ENCODE assay signal across 14 cellular contexts in the genomic region with DNA sequence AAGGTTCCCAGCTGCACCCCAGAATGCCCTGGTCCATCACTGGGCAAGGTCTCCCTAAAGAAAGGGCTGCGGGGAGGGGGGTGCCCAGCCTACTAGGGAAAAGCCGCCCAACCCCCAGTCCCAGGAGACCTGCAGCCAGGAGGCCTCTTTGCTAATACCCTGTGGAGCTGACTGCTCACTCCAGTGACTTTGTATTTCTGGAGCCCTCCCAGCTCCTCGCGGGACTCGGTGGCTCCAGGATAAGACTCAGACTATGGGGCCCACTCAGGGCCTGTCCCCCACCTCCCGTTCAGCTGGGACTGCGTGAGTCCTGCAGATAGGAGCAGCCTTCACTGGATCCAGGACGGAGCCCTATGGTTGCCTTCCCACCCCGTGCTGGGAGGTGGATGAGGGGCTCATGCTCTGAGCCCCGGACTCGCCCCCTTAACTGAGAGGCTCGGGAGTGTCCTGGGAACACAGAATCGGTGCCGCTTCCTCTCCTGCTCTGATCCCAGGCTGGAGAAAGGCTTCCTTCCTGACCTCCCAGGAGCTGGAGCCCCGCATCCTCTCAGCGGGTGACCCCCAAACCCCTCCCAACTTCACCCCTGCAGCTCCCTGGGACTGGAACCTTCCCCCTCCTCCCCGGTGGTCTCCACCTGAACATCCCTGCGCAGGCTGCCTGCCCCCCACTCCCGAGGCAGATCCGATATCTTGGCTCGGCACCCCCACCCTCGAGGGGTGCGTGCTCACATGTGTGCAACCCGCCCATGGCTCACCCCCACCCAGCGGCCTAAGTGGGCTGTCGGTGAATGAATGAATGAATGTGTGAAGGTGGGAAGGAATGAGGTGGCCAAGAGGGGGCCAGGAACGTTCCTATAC. TPM values are rescaled to one million over a fixed set of nuclear protein-coding genes. Genes with fewer than 3 reads are reported as not detected.
DNase-seq lines count a peak whose midpoint lies in the region; ATAC-seq lines count a peak whose summit lies in the region.
"Had no signal": no experiment of that assay in that cellular context is flagged by ENCODE, and none has a peak within 500 bp of the region (broad histone marks: within the 10 kb centered on the region; RNA-seq: fewer than 3 reads in every experiment).

No MANE protein-coding gene starts in this region.

- H3K4me3 Mint-ChIP-seq in activated T-cell treated with anti-CD3 and anti-CD28 coated beads, Interleukin-2, amount 50 U/mL, for 72 hours, result peak overlapping the region in 1 of 2 donors; percentile 42
- H3K4me3 Mint-ChIP-seq in activated naive CD8-positive, alpha-beta T cell treated with anti-CD3 and anti-CD28 coated beads for 36 hours, result peak overlapping the region; percentile 25
- H3K4me3 Mint-ChIP-seq: activated naive CD4-positive, alpha-beta T cell treated with anti-CD3 and anti-CD28 coated beads, Interleukin-2, amount 10 ng/mL, durations not matched to agents 7 days and 5 days; B cell; naive thymus-derived CD8-positive, alpha-beta T cell had no signal

- no peak overlapping the region for H3K4ac ChIP-seq in neuronal stem cell (ENCODE audit: low read length)

- H3K9ac ChIP-seq in neuronal stem cell (ENCODE audit: low read depth, low read length, poor library complexity), result peak overlapping the region; percentile 9

- no peak overlapping the region for H2BK12ac ChIP-seq in neuronal stem cell (ENCODE audit: low read length)

- H3K27me3 Mint-ChIP-seq in activated T-cell treated with anti-CD3 and anti-CD28 coated beads, Interleukin-2, amount 50 U/mL, for 72 hours (ENCODE audit: low read depth), result no peaks in the 10 kb centered on the region
- peaks cover 3% of the 10 kb centered on the region for H3K27me3 Mint-ChIP-seq in activated naive CD8-positive, alpha-beta T cell treated with anti-CD3 and anti-CD28 coated beads for 36 hours
- H3K27me3 Mint-ChIP-seq: naive thymus-derived CD8-positive, alpha-beta T cell had no signal

- H3K9me3 ChIP-seq in neuronal stem cell (replicated peaks in 1 of 2; ENCODE audit: control insufficient read depth in 2 of 2, insufficient read depth in 1 of 2, low read depth in 1 of 2, low read length in 2 of 2), result no peaks in the 10 kb centered on the region

- peaks cover 0 to 1% (median 0%) of the 10 kb centered on the region in 3 experiments for H3K27me3 ChIP-seq in neuronal stem cell (ENCODE audit: control insufficient read depth in 3 of 3, insufficient read depth in 3 of 3, low read depth in 1 of 3, low read length in 3 of 3)

- WGBS in neuronal stem cell (ENCODE audit: extremely low coverage in 2 of 2, insufficient read length in 2 of 2, insufficient replicate concordance in 1 of 2), 2 donors, result no CpG with 5 or more reads among the region's 27 CpGs

- no peak overlapping the region for H3K27ac ChIP-seq in neuronal stem cell (replicated peaks; ENCODE audit: low read length)

- peak overlapping the region; percentile 66 for H2BK5ac ChIP-seq in neuronal stem cell (ENCODE audit: low read length)

- H3K4me1 Mint-ChIP-seq in activated T-cell treated with anti-CD3 and anti-CD28 coated beads, Interleukin-2, amount 50 U/mL, for 72 hours (ENCODE audit: low read depth), result peaks cover 12% of the 10 kb centered on the region
- H3K4me1 Mint-ChIP-seq in activated naive CD8-positive, alpha-beta T cell treated with anti-CD3 and anti-CD28 coated beads for 36 hours, result peaks cover 2% of the 10 kb centered on the region
- H3K4me1 Mint-ChIP-seq: activated naive CD4-positive, alpha-beta T cell treated with anti-CD3 and anti-CD28 coated beads, Interleukin-2, amount 10 ng/mL, durations not matched to agents 7 days and 5 days; naive thymus-derived CD8-positive, alpha-beta T cell had no signal

- H3K36me3 Mint-ChIP-seq in activated T-cell treated with anti-CD3 and anti-CD28 coated beads, Interleukin-2, amount 50 U/mL, for 72 hours (ENCODE audit: insufficient read depth in 2 of 2), result peaks cover 0 to 19% of the 10 kb centered on the region in 2 donors
- H3K36me3 Mint-ChIP-seq in activated naive CD8-positive, alpha-beta T cell treated with anti-CD3 and anti-CD28 coated beads for 36 hours, result peaks cover 17% of the 10 kb centered on the region

- DNase-seq in activated T-cell treated with anti-CD3 and anti-CD28 coated beads for 4 hours (peak; percentile 28), NCI-H2107 treated with DMSO at 0.1 percent for 48 hours (lab: John Stamatoyannopoulos, UW; ENCODE audit: unreplicated experiment) (peak; percentile 74), neuronal stem cell (ENCODE audit: low spot score) (no peak), NCI-H2196 treated with DMSO at 0.1 percent for 48 hours (lab: John Stamatoyannopoulos, UW; ENCODE audit: unreplicated experiment) (no peak), NCI-H2227 treated with DMSO at 0.1 percent for 48 hours (lab: John Stamatoyannopoulos, UW) (no peak), C1 segment of cervical spinal cord (lab: John Stamatoyannopoulos, UW) (no peak)
- DNase-seq in activated T-cell treated with anti-CD3 and anti-CD28 coated beads, Interleukin-2, amount 50 U/mL, for 72 hours, result no peak
- no peak for DNase-seq in activated naive CD8-positive, alpha-beta T cell treated with anti-CD3 and anti-CD28 coated beads for 36 hours
- DNase-seq: activated naive CD4-positive, alpha-beta T cell treated with anti-CD3 and anti-CD28 coated beads, Interleukin-2, amount 10 ng/mL, durations not matched to agents 7 days and 5 days; GF-D8; naive thymus-derived CD8-positive, alpha-beta T cell; NCI-H1694 had no signal

- no peaks in the 10 kb centered on the region for H3K9me3 Mint-ChIP-seq in activated T-cell treated with anti-CD3 and anti-CD28 coated beads, Interleukin-2, amount 50 U/mL, for 72 hours
- no peaks in the 10 kb centered on the region for H3K9me3 Mint-ChIP-seq in activated naive CD8-positive, alpha-beta T cell treated with anti-CD3 and anti-CD28 coated beads for 36 hours
- H3K9me3 Mint-ChIP-seq: activated naive CD4-positive, alpha-beta T cell treated with anti-CD3 and anti-CD28 coated beads, Interleukin-2, amount 10 ng/mL, durations not matched to agents 7 days and 5 days; naive thymus-derived CD8-positive, alpha-beta T cell had no signal

- peak overlapping the region; percentile 4 for H2BK15ac ChIP-seq in neuronal stem cell (ENCODE audit: low read length)

- H3K18ac ChIP-seq in neuronal stem cell (ENCODE audit: low read length), result peak overlapping the region; percentile 89

- peaks cover 1% of the 10 kb centered on the region for H3K79me1 ChIP-seq in neuronal stem cell (ENCODE audit: low read depth, low read length)

- no peak overlapping the region for H2BK120ac ChIP-seq in neuronal stem cell (ENCODE audit: low read depth, low read length)

- H3K23ac ChIP-seq in neuronal stem cell (ENCODE audit: low read depth, low read length, poor library complexity), result peak overlapping the region; percentile 75

- H4K8ac ChIP-seq in neuronal stem cell (ENCODE audit: low read depth, low read length), result no peak overlapping the region

- no peak overlapping the region for H2AK5ac ChIP-seq in neuronal stem cell (ENCODE audit: low read depth, low read length)

- H3K4me2 ChIP-seq in neuronal stem cell (ENCODE audit: insufficient read depth, low read length, poor library complexity, severe bottlenecking), result no peak overlapping the region

- peaks cover 7 to 19% of the 10 kb centered on the region in 2 donors for H3K36me3 ChIP-seq in neuronal stem cell (replicated peaks in 1 of 2; ENCODE audit: control insufficient read depth in 2 of 2, insufficient read depth in 2 of 2, low read length in 2 of 2)

- no peak overlapping the region for H4K91ac ChIP-seq in neuronal stem cell (ENCODE audit: low read depth, low read length, poor library complexity)

- H3K4me3 ChIP-seq in neuronal stem cell (ENCODE audit: low read length in 2 of 2), result no peak overlapping the region

- no peak for ATAC-seq in activated T-cell treated with anti-CD3 and anti-CD28 coated beads, Interleukin-2, amount 50 U/mL, for 72 hours (replicated peaks in 1 of 2)
- ATAC-seq: naive thymus-derived CD8-positive, alpha-beta T cell; sciatic nerve had no signal

- H3K27ac Mint-ChIP-seq in activated T-cell treated with anti-CD3 and anti-CD28 coated beads, Interleukin-2, amount 50 U/mL, for 72 hours, result no peak overlapping the region
- H3K27ac Mint-ChIP-seq in activated naive CD8-positive, alpha-beta T cell treated with anti-CD3 and anti-CD28 coated beads for 36 hours, result peak overlapping the region; percentile 60

- H3K4me1 ChIP-seq in neuronal stem cell (ENCODE audit: control insufficient read depth in 2 of 2, insufficient read depth in 1 of 2, low read depth in 1 of 2, low read length in 2 of 2), result peaks cover 0 to 11% of the 10 kb centered on the region in 2 donors

- no peak overlapping the region for H2AFZ ChIP-seq in neuronal stem cell (ENCODE audit: low read length)

- no peak overlapping the region for H3K14ac ChIP-seq in neuronal stem cell (ENCODE audit: low read length)

RNA-seq across cellular contexts. Expression of gene SLC7A5, which starts 40.0 kb away (rescaled TPM):
- 100 to 1,000 TPM; 463 to 508 TPM for total RNA-seq in activated T-cell treated with anti-CD3 and anti-CD28 coated beads, Interleukin-2, amount 50 U/mL, for 72 hours
- total RNA-seq in activated naive CD8-positive, alpha-beta T cell treated with anti-CD3 and anti-CD28 coated beads for 36 hours, result 100 to 1,000 TPM; 298 to 301 TPM
- 18.4 TPM for polyA plus RNA-seq in neuronal stem cell (2013, experiment 1 of 2)
- polyA plus RNA-seq in neuronal stem cell (2013, experiment 2 of 2), result 18.6 TPM

Comparison
In these comparisons a context has a peak if more than half of its experiments do, and no peak if none do; other contexts are left out.
1. DNase-seq: peak in activated T-cell treated with anti-CD3 and anti-CD28 coated beads for 4 hours (single experiment) and NCI-H2107 treated with DMSO at 0.1 percent for 48 hours (single experiment); none in activated T-cell treated with anti-CD3 and anti-CD28 coated beads, Interleukin-2, amount 50 U/mL, for 72 hours (0 of 2), activated naive CD8-positive, alpha-beta T cell treated with anti-CD3 and anti-CD28 coated beads for 36 hours (single experiment), neuronal stem cell (single experiment), NCI-H2196 treated with DMSO at 0.1 percent for 48 hours (single experiment), NCI-H2227 treated with DMSO at 0.1 percent for 48 hours (single experiment) and C1 segment of cervical spinal cord (0 of 14).